Comparison of ENCODE assay signal across 8 cellular contexts in genomic region chr5:8458038-8458383, GRCh38.
DNase-seq lines count a peak whose midpoint lies in the region; ATAC-seq, FAIRE-seq and TF ChIP-seq lines count a peak whose summit lies in the region.

No MANE protein-coding gene starts in this region.

- no peak for FAIRE-seq in D721Med (lab: Jason Lieb, UNC)

- TF ChIP-seq CTCF in WI38 (IDR thresholded peaks at IDR 0.05; ENCODE audit: low read depth, low read length) (no peak), fibroblast of the aortic adventitia (IDR thresholded peaks at IDR 0.05; ENCODE audit: insufficient read depth, low read length) (no peak), prostate gland (IDR thresholded peaks at IDR 0.05) (no peak), D721Med (IDR thresholded peaks at IDR 0.05; ENCODE audit: insufficient read depth, missing control alignments) (no peak)

- DNase-seq in NCI-H2227 (lab: John Stamatoyannopoulos, UW; ENCODE audit: unreplicated experiment), result peak; percentile 44
- DNase-seq in NCI-H2227 treated with DMSO at 0.1 percent for 48 hours (lab: John Stamatoyannopoulos, UW), result no peak
- peak; percentile 25 for DNase-seq in fibroblast of the aortic adventitia (ENCODE audit: low read depth)
- no peak for DNase-seq in prostate gland (ENCODE audit: low spot score)
- DNase-seq in putamen (ENCODE audit: low spot score), result no peak
- no peak for DNase-seq in D721Med (ENCODE audit: insufficient read length, low spot score)

- no peak for TF ChIP-seq POLR2A in prostate gland (IDR thresholded peaks at IDR 0.05)

- peak overlapping the region; percentile 61 to 62 for H3K27ac ChIP-seq in prostate gland

- H3K27me3 ChIP-seq in prostate gland (replicated peaks; ENCODE audit: insufficient read depth), result no peaks in the 10 kb centered on the region

- 15% methylated on average over 22 of the region's 22 CpGs for WGBS in prostate gland

- no peaks in the 10 kb centered on the region for H3K9me3 ChIP-seq in prostate gland

- H3K4me3 ChIP-seq in WI38 (ENCODE audit: low read depth, low read length) (peak overlapping the region; percentile 74), fibroblast of the aortic adventitia (ENCODE audit: low read depth, low read length) (peak overlapping the region; percentile 77), prostate gland (peak overlapping the region; percentile 49 to 76)

- H3K36me3 ChIP-seq in prostate gland, result no peaks in the 10 kb centered on the region

- no peaks in the 10 kb centered on the region for H3K4me1 ChIP-seq in prostate gland (replicated peaks)

- intact Hi-C loops in prostate gland (cut with DNase I), result loop anchor here (10.0 kb wide), 1 partner anchor 1087 kb away; the partner anchor contains the start of gene SEMA5A

- peak; percentile 5 for ATAC-seq in HG02884 (IDR thresholded peaks at IDR 0.05; ENCODE audit: unreplicated experiment)

Comparison
In these comparisons a context has a peak if more than half of its experiments do, and no peak if none do; other contexts are left out.
1. DNase-seq: peak in NCI-H2227 (single experiment) and fibroblast of the aortic adventitia (single experiment); none in NCI-H2227 treated with DMSO at 0.1 percent for 48 hours (single experiment), prostate gland (single experiment), putamen (single experiment) and D721Med (single experiment).
2. Peak in every context shown above with its lines, with median percentiles within 50 percentile points of each other: H3K4me3 ChIP-seq.